ENCODE assay signal across 8 cellular contexts in the genomic region with DNA sequence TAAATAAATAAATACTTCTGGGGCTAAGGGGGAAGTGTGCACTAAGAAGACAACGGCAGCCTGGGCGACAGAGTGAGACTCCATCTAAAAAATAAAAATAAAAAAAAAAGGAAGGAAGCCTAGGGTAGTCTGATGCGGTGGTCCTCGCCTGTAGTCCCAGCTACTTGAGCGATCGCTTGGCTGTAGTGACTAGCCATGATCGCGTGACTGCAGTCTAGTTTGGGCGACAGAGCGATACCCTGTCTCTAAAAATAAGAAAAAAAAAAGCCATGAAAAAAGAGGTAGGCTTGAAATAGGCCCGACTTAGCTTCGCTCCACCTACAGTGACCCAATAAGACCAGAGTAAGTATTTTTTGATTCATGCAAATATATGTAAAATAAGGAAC. TPM values are rescaled to one million over a fixed set of nuclear protein-coding genes. Genes with fewer than 3 reads are reported as not detected.
DNase-seq lines count a peak whose midpoint lies in the region; ATAC-seq and TF ChIP-seq lines count a peak whose summit lies in the region.

No MANE protein-coding gene starts in this region.

- peaks cover 5 to 8% of the 10 kb centered on the region in 2 donors for H3K36me3 Mint-ChIP-seq in activated naive CD4-positive, alpha-beta T cell treated with anti-CD3 and anti-CD28 coated beads, Interleukin-2, amount 50 U/mL, for 72 hours
- H3K36me3 Mint-ChIP-seq in osteocyte (ENCODE audit: unreplicated experiment): peaks cover 8% of the 10 kb centered on the region

- no peaks in the 10 kb centered on the region for H3K9me3 Mint-ChIP-seq in activated naive CD4-positive, alpha-beta T cell treated with anti-CD3 and anti-CD28 coated beads, Interleukin-2, amount 50 U/mL, for 72 hours
- no peaks in the 10 kb centered on the region for H3K9me3 Mint-ChIP-seq in osteocyte (ENCODE audit: unreplicated experiment)

- H3K4me3 Mint-ChIP-seq in osteocyte (ENCODE audit: unreplicated experiment): no peak overlapping the region

- no peak for TF ChIP-seq CTCF in osteocyte (IDR thresholded peaks at IDR 0.05)

- H3K27ac Mint-ChIP-seq in activated naive CD4-positive, alpha-beta T cell treated with anti-CD3 and anti-CD28 coated beads, Interleukin-2, amount 50 U/mL, for 72 hours: peak overlapping the region; percentile 63 to 90
- H3K27ac Mint-ChIP-seq in osteocyte (ENCODE audit: unreplicated experiment): peak overlapping the region; percentile 89

- ATAC-seq in GM18870 (IDR thresholded peaks at IDR 0.05; ENCODE audit: unreplicated experiment): peak; percentile 15
- peak; percentile 18 for ATAC-seq in HG03066 (IDR thresholded peaks at IDR 0.05; ENCODE audit: low read depth, unreplicated experiment)
- no peak for ATAC-seq in activated naive CD4-positive, alpha-beta T cell treated with anti-CD3 and anti-CD28 coated beads, Interleukin-2, amount 50 U/mL, for 72 hours

- peaks cover 7% of the 10 kb centered on the region for H3K4me1 Mint-ChIP-seq in osteocyte (ENCODE audit: unreplicated experiment)

- H3K27me3 Mint-ChIP-seq in osteocyte (ENCODE audit: unreplicated experiment): no peaks in the 10 kb centered on the region

- DNase-seq in activated naive CD4-positive, alpha-beta T cell treated with anti-CD3 and anti-CD28 coated beads, Interleukin-2, amount 50 U/mL, for 72 hours (ENCODE audit: low spot score in 2 of 2): no peak
- DNase-seq in osteocyte (ENCODE audit: extremely low spot score, unreplicated experiment) (no peak), NCI-H187 treated with DMSO at 0.1 percent for 48 hours (lab: John Stamatoyannopoulos, UW) (no peak), cortex of kidney (lab: John Stamatoyannopoulos, UW) (no peak), MV-4-11 (lab: John Stamatoyannopoulos, UW) (no peak)
- no peak for DNase-seq in stimulated activated CD4-positive, alpha-beta T cell treated with anti-CD3 and anti-CD28 coated beads, Interleukin-12 subunit alpha, Interleukin-12 subunit beta, amount 100 ng/mL, for 4 hours

RNA-seq across cellular contexts. Expression of gene BABAM1, which starts 0.7 kb away (rescaled TPM):
- total RNA-seq in activated naive CD4-positive, alpha-beta T cell treated with anti-CD3 and anti-CD28 coated beads, Interleukin-2, amount 50 U/mL, for 72 hours: 100 to 1,000 TPM; 115 to 125 TPM
- total RNA-seq in osteocyte: 92.5 and 93.7 TPM in 2 replicates

RNA-seq across cellular contexts. Expression of gene USHBP1, which starts 2.0 kb away (rescaled TPM):
- under 1 TPM; 0.43 to 0.49 TPM for total RNA-seq in activated naive CD4-positive, alpha-beta T cell treated with anti-CD3 and anti-CD28 coated beads, Interleukin-2, amount 50 U/mL, for 72 hours
- total RNA-seq in osteocyte: not detected in 2 replicates

RNA-seq across cellular contexts. Expression of gene ANKLE1, which starts 15.1 kb away (rescaled TPM):
- total RNA-seq in activated naive CD4-positive, alpha-beta T cell treated with anti-CD3 and anti-CD28 coated beads, Interleukin-2, amount 50 U/mL, for 72 hours: 10 to 100 TPM in 1 of 2 donors, 1 to 10 TPM in 1; 8.4 to 13.7 TPM
- 0.99 and 1.5 TPM in 2 replicates for total RNA-seq in osteocyte

RNA-seq across cellular contexts. Expression of gene NR2F6, which starts 20.9 kb away (rescaled TPM):
- total RNA-seq in activated naive CD4-positive, alpha-beta T cell treated with anti-CD3 and anti-CD28 coated beads, Interleukin-2, amount 50 U/mL, for 72 hours: 10 to 100 TPM in 1 of 2 donors, 1 to 10 TPM in 1; 5.8 to 12.9 TPM
- total RNA-seq in osteocyte: 43.9 and 44.2 TPM in 2 replicates

RNA-seq across cellular contexts. Expression of gene ABHD8, which starts 36.6 kb away (rescaled TPM):
- 10 to 100 TPM; 10.4 to 10.5 TPM for total RNA-seq in activated naive CD4-positive, alpha-beta T cell treated with anti-CD3 and anti-CD28 coated beads, Interleukin-2, amount 50 U/mL, for 72 hours
- 5.0 and 6.1 TPM in 2 replicates for total RNA-seq in osteocyte

Comparison
In these comparisons a context has a peak if more than half of its experiments do, and no peak if none do; other contexts are left out.
1. ATAC-seq: peak in GM18870 (single experiment) and HG03066 (single experiment); none in activated naive CD4-positive, alpha-beta T cell treated with anti-CD3 and anti-CD28 coated beads, Interleukin-2, amount 50 U/mL, for 72 hours (0 of 2).